11 cellular contexts compared by ENCODE assay signal in genomic region chr3:188792788-188793187, GRCh38.
DNase-seq lines count a peak whose midpoint lies in the region; TF ChIP-seq lines count a peak whose summit lies in the region.
"Had no signal": no experiment of that assay in that cellular context is flagged by ENCODE, and none has a peak within 500 bp of the region (broad histone marks: within the 10 kb centered on the region; RNA-seq: fewer than 3 reads in every experiment).

No MANE protein-coding gene starts in this region.

- no peaks in the 10 kb centered on the region for H3K27me3 Mint-ChIP-seq in chondrocyte (ENCODE audit: low read depth)
- H3K27me3 Mint-ChIP-seq: activated naive CD4-positive, alpha-beta T cell treated with anti-CD3 and anti-CD28 coated beads, Interleukin-2, amount 50 U/mL, for 24 hours had no signal

- H3K4me1 ChIP-seq in A673 (ENCODE audit: insufficient read depth, low read length, poor library complexity, severe bottlenecking) (peaks cover 13% of the 10 kb centered on the region), liver (ENCODE audit: control insufficient read depth in 4 of 4, insufficient read depth in 4 of 4, low read length in 3 of 4) (peaks cover 3 to 12% (median 7%) of the 10 kb centered on the region in 4 donors)

- peak; percentile 69 for DNase-seq in A673 (ENCODE audit: low spot score)
- DNase-seq in HEK293T (ENCODE audit: extremely low spot score): peak; percentile 15
- no peak for DNase-seq in chondrocyte (ENCODE audit: low spot score)
- no peak for DNase-seq in NCI-H2081 (lab: John Stamatoyannopoulos, UW)
- DNase-seq in RWPE1 (ENCODE audit: low spot score): no peak
- no peak for DNase-seq in SW 1271 (lab: John Stamatoyannopoulos, UW)
- no peak for DNase-seq in NCI-H748 treated with DMSO at 0.1 percent for 48 hours (lab: John Stamatoyannopoulos, UW)
- DNase-seq: NCI-H2107, T-helper 2 cell had no signal

- no TSS peak for BruUV-seq in A673 (replicated peaks; lab: Mats Ljungman, UMichigan)

- H3K36me3 ChIP-seq in A673 (ENCODE audit: insufficient read depth, low read length, poor library complexity, severe bottlenecking) (no peaks in the 10 kb centered on the region), liver (ENCODE audit: control insufficient read depth in 4 of 4, insufficient read depth in 3 of 4, low read depth in 1 of 4, low read length in 3 of 4) (no peaks in the 10 kb centered on the region)

- H3K9me3 Mint-ChIP-seq in chondrocyte (ENCODE audit: low read depth): no peaks in the 10 kb centered on the region
- H3K9me3 Mint-ChIP-seq: activated naive CD4-positive, alpha-beta T cell treated with anti-CD3 and anti-CD28 coated beads, Interleukin-2, amount 50 U/mL, for 24 hours had no signal

- WGBS in liver: 75% methylated on average over 6 of the region's 6 CpGs

- H3K27me3 ChIP-seq in A673 (replicated peaks; ENCODE audit: insufficient read depth, low read depth, low read length, poor library complexity) (no peaks in the 10 kb centered on the region), liver (ENCODE audit: control insufficient read depth in 4 of 4, insufficient read depth in 4 of 4, low read length in 3 of 4) (no peaks in the 10 kb centered on the region)

- TF ChIP-seq RAD21 in liver (IDR thresholded peaks at IDR 0.05): peak in 1 of 2 donors; percentile 55

- intact Hi-C loops in A673 (cut with micrococcal nuclease; ENCODE audit: unreplicated experiment): loop anchor here (10.0 kb wide), 1 partner anchor 1048 kb away; the partner anchor contains the start of gene BCL6

- H3K27ac Mint-ChIP-seq in chondrocyte (ENCODE audit: unreplicated experiment): peak overlapping the region; percentile 57

- H3K4me3 ChIP-seq in A673 (ENCODE audit: low read depth, low read length, poor library complexity, severe bottlenecking): no peak overlapping the region
- no peak overlapping the region for H3K4me3 ChIP-seq in liver (ENCODE audit: low read depth in 1 of 3, low read length in 3 of 3)

- H3K9ac ChIP-seq in liver (ENCODE audit: low read depth in 1 of 2, low read length in 2 of 2): no peak overlapping the region

- POLR2A ChIA-PET in A673 (lab: Charles Lee; ENCODE audit: low non-redundant PET): interaction anchor here (0.6 kb wide), 1 partner anchor 769 kb away, joined by 4 read pairs; no protein-coding TSS in a partner anchor
- POLR2A ChIA-PET in HEK293T (lab: Yijun Ruan, JAX): no interaction called here
- POLR2A ChIA-PET in RWPE1 (lab: Yijun Ruan, JAX; ENCODE audit: low non-redundant PET): no interaction called here

- peaks cover 4% of the 10 kb centered on the region for H3K36me3 Mint-ChIP-seq in chondrocyte (ENCODE audit: low read depth)

- H3K4me1 Mint-ChIP-seq in chondrocyte (ENCODE audit: low read depth): peaks cover 27% of the 10 kb centered on the region
- H3K4me1 Mint-ChIP-seq: activated naive CD4-positive, alpha-beta T cell treated with anti-CD3 and anti-CD28 coated beads, Interleukin-2, amount 50 U/mL, for 24 hours had no signal

- TF ChIP-seq CTCF in A673 (conservative IDR thresholded peaks at IDR 0.05; ENCODE audit: low read depth, low read length) (peak; percentile 48), chondrocyte (IDR thresholded peaks at IDR 0.05) (peak; percentile 56), liver (IDR thresholded peaks at IDR 0.05; ENCODE audit: low read depth, low read length, missing input control) (peak; percentile 12), RWPE1 (conservative IDR thresholded peaks at IDR 0.05; ENCODE audit: low read depth) (no peak)

- CTCF ChIA-PET in A673 (lab: Charles Lee) (interaction anchor here (0.5 to 0.7 kb wide), 2 partner anchors 26 to 226 kb away, joined by 4 to 7 read pairs; no protein-coding TSS in a partner anchor), HEK293T (lab: Yijun Ruan, JAX) (no interaction called here), RWPE1 (lab: Yijun Ruan, JAX) (no interaction called here)

- H3K4me3 Mint-ChIP-seq in chondrocyte (ENCODE audit: unreplicated experiment): no peak overlapping the region
- H3K4me3 Mint-ChIP-seq: activated naive CD4-positive, alpha-beta T cell treated with anti-CD3 and anti-CD28 coated beads, Interleukin-2, amount 50 U/mL, for 24 hours had no signal

- no peak overlapping the region for H3K27ac ChIP-seq in A673 (ENCODE audit: low read depth, low read length, poor library complexity, severe bottlenecking)
- no peak overlapping the region for H3K27ac ChIP-seq in liver (ENCODE audit: low read depth in 1 of 2, low read length in 2 of 2)
- no peak overlapping the region for H3K27ac ChIP-seq in RWPE1

- H3K9me3 ChIP-seq in A673 (ENCODE audit: low read depth, low read length, poor library complexity, severe bottlenecking): no peaks in the 10 kb centered on the region
- no peaks in the 10 kb centered on the region for H3K9me3 ChIP-seq in liver (ENCODE audit: control insufficient read depth in 4 of 4, low read length in 3 of 4)

TF ChIP-seq in HEK293T, 16 proteins besides CTCF, POLR2A, EP300 and RAD21:
- TF ChIP-seq SP1 (IDR thresholded peaks at IDR 0.05) (no peak), ELF4 (IDR thresholded peaks at IDR 0.05) (no peak), FOXK2 (IDR thresholded peaks at IDR 0.05) (no peak), PKNOX1 (IDR thresholded peaks at IDR 0.05) (no peak), L3MBTL2 (conservative IDR thresholded peaks at IDR 0.05) (no peak), SUZ12 (IDR thresholded peaks at IDR 0.05) (no peak), FOXM1 (IDR thresholded peaks at IDR 0.05; ENCODE audit: borderline replicate concordance) (no peak), FOXA1 (IDR thresholded peaks at IDR 0.05) (no peak), NFRKB (IDR thresholded peaks at IDR 0.05) (no peak), TARDBP (IDR thresholded peaks at IDR 0.05) (no peak), ARNT (IDR thresholded peaks at IDR 0.05) (no peak), ZNF384 (IDR thresholded peaks at IDR 0.05) (no peak), LEF1 (IDR thresholded peaks at IDR 0.05; ENCODE audit: borderline replicate concordance) (no peak), BHLHE40 (IDR thresholded peaks at IDR 0.05; ENCODE audit: borderline replicate concordance) (no peak), CTBP1 (IDR thresholded peaks at IDR 0.05; ENCODE audit: borderline replicate concordance) (no peak), HDGF (IDR thresholded peaks at IDR 0.05; ENCODE audit: borderline replicate concordance) (no peak)

TF ChIP-seq in liver, 16 proteins besides CTCF, POLR2A, EP300 and RAD21 (continues in another document):
- TF ChIP-seq REST (IDR thresholded peaks at IDR 0.05) (no peak), FOXA1 (IDR thresholded peaks at IDR 0.05) (no peak), JUND (IDR thresholded peaks at IDR 0.05) (no peak), MAX (IDR thresholded peaks at IDR 0.05) (no peak), YY1 (IDR thresholded peaks at IDR 0.05) (no peak), ATF3 (IDR thresholded peaks at IDR 0.05) (no peak), EGR1 (IDR thresholded peaks at IDR 0.05; ENCODE audit: low read depth in 2 of 2) (no peak), ZBTB33 (IDR thresholded peaks at IDR 0.05) (no peak), TAF1 (conservative IDR thresholded peaks at IDR 0.05) (no peak), NR2F2 (IDR thresholded peaks at IDR 0.05) (no peak), HNF4A (conservative IDR thresholded peaks at IDR 0.05) (no peak), GABPA (IDR thresholded peaks at IDR 0.05 in 1 of 2, conservative IDR thresholded peaks at IDR 0.05 in 1 of 2) (no peak), HNF4G (IDR thresholded peaks at IDR 0.05) (no peak), SP1 (IDR thresholded peaks at IDR 0.05) (no peak)

Comparison
In these comparisons a context has a peak if more than half of its experiments do, and no peak if none do; other contexts are left out.
1. DNase-seq: peak in A673 (single experiment) and HEK293T (single experiment); none in chondrocyte (single experiment), NCI-H2081 (0 of 2), RWPE1 (single experiment), SW 1271 (0 of 2) and NCI-H748 treated with DMSO at 0.1 percent for 48 hours (single experiment).